Comparison of ENCODE assay signal across 8 cellular contexts in genomic region chr15:64703632-64703959, GRCh38.
DNase-seq lines count a peak whose midpoint lies in the region; ATAC-seq and TF ChIP-seq lines count a peak whose summit lies in the region.

No MANE protein-coding gene starts in this region.

- H3K36me3 Mint-ChIP-seq in activated T-cell treated with anti-CD3 and anti-CD28 coated beads, Interleukin-2, amount 50 U/mL, for 72 hours (ENCODE audit: insufficient read depth in 2 of 2): peaks cover 6 to 9% of the 10 kb centered on the region in 2 donors

- H3K27me3 ChIP-seq in right cardiac atrium (ENCODE audit: control insufficient read depth, insufficient read depth) (no peaks in the 10 kb centered on the region), smooth muscle cell (ENCODE audit: low read depth) (no peaks in the 10 kb centered on the region)

- peaks cover 48% of the 10 kb centered on the region for H3K4me1 Mint-ChIP-seq in activated T-cell treated with anti-CD3 and anti-CD28 coated beads, Interleukin-2, amount 50 U/mL, for 72 hours (ENCODE audit: low read depth)

- in situ Hi-C loops in ACHN (cut with HindIII; ENCODE audit: low pct_ligation_motif_present, low pct_unique_long_range_greater_than_20kb, low sequenced_read_pairs): no loop called here

- peak overlapping the region; percentile 77 for H2AFZ ChIP-seq in smooth muscle cell (ENCODE audit: low read depth)

- peak overlapping the region; percentile 63 for H3K9ac ChIP-seq in smooth muscle cell (ENCODE audit: low read depth)

- H3K4me3 ChIP-seq in right cardiac atrium (ENCODE audit: low read length) (peak overlapping the region; percentile 88), smooth muscle cell (peak overlapping the region; percentile 81)

- H3K4me1 ChIP-seq in right cardiac atrium (ENCODE audit: control insufficient read depth, insufficient read depth, low read length): peaks cover 21% of the 10 kb centered on the region
- peaks cover 32% of the 10 kb centered on the region for H3K4me1 ChIP-seq in smooth muscle cell (ENCODE audit: low read depth)

- H3K4me3 Mint-ChIP-seq in activated T-cell treated with anti-CD3 and anti-CD28 coated beads, Interleukin-2, amount 50 U/mL, for 72 hours: peak overlapping the region; percentile 87 to 89

- H3K9me3 ChIP-seq in right cardiac atrium (ENCODE audit: control insufficient read depth, low read length): no peaks in the 10 kb centered on the region
- no peaks in the 10 kb centered on the region for H3K9me3 ChIP-seq in smooth muscle cell (replicated peaks; ENCODE audit: low read depth)

- peak overlapping the region; percentile 96 for H3K4me2 ChIP-seq in smooth muscle cell

- H3F3A ChIP-seq in smooth muscle cell (ENCODE audit: low read depth): peaks cover 19% of the 10 kb centered on the region

- H3K79me2 ChIP-seq in smooth muscle cell (ENCODE audit: low read depth): peaks cover 44% of the 10 kb centered on the region

- peak overlapping the region; percentile 64 for H3K27ac Mint-ChIP-seq in activated T-cell treated with anti-CD3 and anti-CD28 coated beads, Interleukin-2, amount 50 U/mL, for 72 hours

- 50% methylated on average over 7 of the region's 7 CpGs for WGBS in right cardiac atrium
- 62% methylated on average over 7 of the region's 7 CpGs for WGBS in smooth muscle cell (ENCODE audit: low lambda C conversion rate)

- H4K20me1 ChIP-seq in smooth muscle cell (ENCODE audit: low read depth): peaks cover 37% of the 10 kb centered on the region

- TF ChIP-seq CTCF in VCaP (conservative IDR thresholded peaks at IDR 0.05) (no peak), smooth muscle cell (IDR thresholded peaks at IDR 0.05; ENCODE audit: borderline replicate concordance, insufficient read depth, poor library complexity, severe bottlenecking) (no peak)

- intact Hi-C loops in right cardiac atrium (cut with DNase I): no loop called here

- H3K9me3 Mint-ChIP-seq in activated T-cell treated with anti-CD3 and anti-CD28 coated beads, Interleukin-2, amount 50 U/mL, for 72 hours: no peaks in the 10 kb centered on the region

- H3K36me3 ChIP-seq in smooth muscle cell (ENCODE audit: low read depth): no peaks in the 10 kb centered on the region

- ATAC-seq in activated T-cell treated with anti-CD3 and anti-CD28 coated beads, Interleukin-2, amount 50 U/mL, for 72 hours (replicated peaks in 1 of 2): peak; percentile 15 to 27
- peak; percentile 1 for ATAC-seq in right cardiac atrium

- no peaks in the 10 kb centered on the region for H3K27me3 Mint-ChIP-seq in activated T-cell treated with anti-CD3 and anti-CD28 coated beads, Interleukin-2, amount 50 U/mL, for 72 hours (ENCODE audit: low read depth)

- H3K27ac ChIP-seq in VCaP: peak overlapping the region; percentile 86
- peak overlapping the region; percentile 84 for H3K27ac ChIP-seq in right cardiac atrium (ENCODE audit: low read length)
- H3K27ac ChIP-seq in smooth muscle cell (ENCODE audit: low read depth): peak overlapping the region; percentile 80

- DNase-seq in activated T-cell treated with anti-CD3 and anti-CD28 coated beads, Interleukin-2, amount 50 U/mL, for 72 hours: no peak
- DNase-seq in activated T-cell treated with anti-CD3 and anti-CD28 coated beads, Interleukin-2, amount 50 U/mL, for 48 hours: no peak
- no peak for DNase-seq in right cardiac atrium
- DNase-seq in smooth muscle cell (lab: John Stamatoyannopoulos, UW; ENCODE audit: unreplicated experiment): no peak
- DNase-seq in AML-193 (lab: John Stamatoyannopoulos, UW): no peak
- DNase-seq in AG08396 (ENCODE audit: low spot score): no peak
- DNase-seq in ACHN: no peak
